8 cellular contexts compared by ENCODE assay signal in genomic region chr4:121801715-121802075, GRCh38. TPM values are rescaled to one million over a fixed set of nuclear protein-coding genes. Genes with fewer than 3 reads are reported as not detected.
DNase-seq lines count a peak whose midpoint lies in the region; ATAC-seq and TF ChIP-seq lines count a peak whose summit lies in the region.

No MANE protein-coding gene starts in this region.

- BruUV-seq in MCF 10A (replicated peaks; lab: Mats Ljungman, UMichigan), result TSS peak; percentile 62

- H3K27ac ChIP-seq in right atrium auricular region (peak overlapping the region; percentile 82 to 92), vagina (peak overlapping the region; percentile 87)

- intact Hi-C loops in Right ventricle myocardium inferior (cut with DNase I) (loop anchor here (1.0 to 10.0 kb wide), 3 partner anchors 23 to 423 kb away; partner anchors contain the start of gene ANXA5), MCF 10A (cut with micrococcal nuclease) (loop anchor here (5.0 kb wide), 1 partner anchor 104 kb away; the partner anchor contains the start of gene ANXA5), vagina (cut with DNase I) (loop anchor here (10.0 kb wide), 1 partner anchor 87 kb away; no protein-coding TSS in a partner anchor)

- peaks cover 0 to 15% of the 10 kb centered on the region in 2 donors for H3K4me1 ChIP-seq in right atrium auricular region
- H3K4me1 ChIP-seq in mononuclear cell (ENCODE audit: insufficient read depth, low read length), result peaks cover 14% of the 10 kb centered on the region
- peaks cover 12% of the 10 kb centered on the region for H3K4me1 ChIP-seq in vagina

- CTCF ChIA-PET in MCF 10A (lab: Yijun Ruan, JAX), result no interaction called here

- H3K9me3 ChIP-seq in right atrium auricular region (no peaks in the 10 kb centered on the region), mononuclear cell (ENCODE audit: low read depth, low read length) (no peaks in the 10 kb centered on the region), vagina (no peaks in the 10 kb centered on the region)

- DNase-seq in right atrium auricular region (ENCODE audit: low spot score) (no peak), Right ventricle myocardium inferior (ENCODE audit: missing footprints) (no peak), MCF 10A (ENCODE audit: unreplicated experiment) (no peak), vagina (ENCODE audit: extremely low spot score in 2 of 2) (no peak), DMS114 treated with DMSO at 0.1 percent for 48 hours (lab: John Stamatoyannopoulos, UW; ENCODE audit: unreplicated experiment) (no peak)

- no peaks in the 10 kb centered on the region for H3K9me3 Mint-ChIP-seq in MCF 10A (ENCODE audit: unreplicated experiment)

- H3K27me3 ChIP-seq in right atrium auricular region (no peaks in the 10 kb centered on the region), mononuclear cell (ENCODE audit: insufficient read depth, low read length) (no peaks in the 10 kb centered on the region), vagina (no peaks in the 10 kb centered on the region)

- H3K27me3 Mint-ChIP-seq in MCF 10A (ENCODE audit: insufficient read depth, unreplicated experiment), result no peaks in the 10 kb centered on the region

- peak overlapping the region; percentile 90 for H3K27ac Mint-ChIP-seq in MCF 10A (ENCODE audit: low read depth, unreplicated experiment)

- H3K4me1 Mint-ChIP-seq in MCF 10A (ENCODE audit: insufficient read depth, unreplicated experiment), result peaks cover 16% of the 10 kb centered on the region

- no peak for TF ChIP-seq POLR2A in vagina (IDR thresholded peaks at IDR 0.05)

- H3K4me3 ChIP-seq in right atrium auricular region (peak overlapping the region; percentile 54 to 80), mononuclear cell (ENCODE audit: low read length) (peak overlapping the region; percentile 89), vagina (peak overlapping the region; percentile 58 to 93)

- TF ChIP-seq CTCF in right atrium auricular region (IDR thresholded peaks at IDR 0.05), result no peak
- no peak for TF ChIP-seq CTCF in MCF 10A (IDR thresholded peaks at IDR 0.05; ENCODE audit: unreplicated experiment)
- TF ChIP-seq CTCF in vagina (IDR thresholded peaks at IDR 0.05), result no peak

- H3K4me3 Mint-ChIP-seq in MCF 10A (ENCODE audit: unreplicated experiment), result peak overlapping the region; percentile 86

- ATAC-seq in Right ventricle myocardium inferior, result no peak
- ATAC-seq in HG02763 (IDR thresholded peaks at IDR 0.05; ENCODE audit: unreplicated experiment), result no peak
- no peak for ATAC-seq in HG03196 (IDR thresholded peaks at IDR 0.05; ENCODE audit: unreplicated experiment)

- POLR2A ChIA-PET in MCF 10A (lab: Yijun Ruan, JAX), result interaction anchor here (0.6 to 3.1 kb wide), 14 partner anchors 9 to 176 kb away, joined by 3 to 31 read pairs (median 6); partner anchors contain the start of genes ANXA5 and CCNA2

- peaks cover 40% of the 10 kb centered on the region for H3K36me3 Mint-ChIP-seq in MCF 10A (ENCODE audit: insufficient read depth, unreplicated experiment)

- H3K36me3 ChIP-seq in right atrium auricular region (peaks cover 24% of the 10 kb centered on the region), vagina (peaks cover 0 to 26% of the 10 kb centered on the region in 2 donors)

RNA-seq across cellular contexts. Expression of gene EXOSC9, which starts 0.6 kb away (rescaled TPM):
- total RNA-seq in right atrium auricular region, result 10 to 100 TPM; 18.8 TPM
- total RNA-seq in Right ventricle myocardium inferior, result 10.2 TPM
- total RNA-seq in MCF 10A (2022), result 29.2 and 30.9 TPM in 2 replicates
- 81.5 TPM for total RNA-seq in mononuclear cell
- 10.6 TPM for total RNA-seq in vagina

RNA-seq across cellular contexts. Expression of gene CCNA2, which starts 22.0 kb away (rescaled TPM):
- total RNA-seq in right atrium auricular region, result 1 to 10 TPM in 1 of 2 donors, under 1 TPM in 1; 0.51 to 1.3 TPM
- 1.2 TPM for total RNA-seq in Right ventricle myocardium inferior
- 12.1 and 22.0 TPM in 2 replicates for total RNA-seq in MCF 10A (2022)
- total RNA-seq in mononuclear cell, result 0.73 TPM
- total RNA-seq in vagina, result 5.4 TPM

RNA-seq across cellular contexts. Expression of gene SMIM43, which starts 36.7 kb away (rescaled TPM):
- total RNA-seq in right atrium auricular region, result not detected
- total RNA-seq in Right ventricle myocardium inferior, result not detected
- not detected in 2 replicates for total RNA-seq in MCF 10A (2022)
- total RNA-seq in mononuclear cell, result not detected
- total RNA-seq in vagina, result not detected
